In genomic region chr12:115337693-115338543, GRCh38 we compare ENCODE assay signal across 9 cellular contexts.
DNase-seq lines count a peak whose midpoint lies in the region; ATAC-seq, FAIRE-seq and TF ChIP-seq lines count a peak whose summit lies in the region.
"Had no signal": no experiment of that assay in that cellular context is flagged by ENCODE, and none has a peak within 500 bp of the region (broad histone marks: within the 10 kb centered on the region; RNA-seq: fewer than 3 reads in every experiment).

No MANE protein-coding gene starts in this region.

- H3K4me1 Mint-ChIP-seq in immature natural killer cell = no peaks in the 10 kb centered on the region

- peak overlapping the region; percentile 69 for H3K27ac ChIP-seq in SJSA1

- ATAC-seq in GM18505 (IDR thresholded peaks at IDR 0.05; ENCODE audit: unreplicated experiment) (no peak), HG02759 (IDR thresholded peaks at IDR 0.05; ENCODE audit: unreplicated experiment) (no peak)

- no peak for TF ChIP-seq POLR2A in H54 (IDR thresholded peaks at IDR 0.05; ENCODE audit: low read depth, low read length)
- no peak for TF ChIP-seq POLR2A in GM18505 (IDR thresholded peaks at IDR 0.05; ENCODE audit: borderline replicate concordance, extremely low read depth, insufficient read depth, insufficient read length)

- H3K36me3 ChIP-seq in SJSA1 = no peaks in the 10 kb centered on the region
- H3K36me3 ChIP-seq in H7 (replicated peaks; ENCODE audit: control insufficient read depth, insufficient read depth, low read length) = no peaks in the 10 kb centered on the region

- peaks cover 0 to 4% (median 0%) of the 10 kb centered on the region in 3 donors for H3K27me3 Mint-ChIP-seq in immature natural killer cell (ENCODE audit: low read depth in 3 of 3)

- peaks cover 0 to 10% (median 3%) of the 10 kb centered on the region in 6 donors for H3K9me3 Mint-ChIP-seq in immature natural killer cell

- H3K4me1 ChIP-seq in SJSA1 (replicated peaks) = peaks cover 45% of the 10 kb centered on the region

- H3K4me3 Mint-ChIP-seq in immature natural killer cell = no peak overlapping the region

- H3K9me3 ChIP-seq in SJSA1 (replicated peaks) = no peaks in the 10 kb centered on the region

- H3K27ac Mint-ChIP-seq in immature natural killer cell = no peak overlapping the region

- no peaks in the 10 kb centered on the region for H3K27me3 ChIP-seq in SJSA1 (replicated peaks)
- no peaks in the 10 kb centered on the region for H3K27me3 ChIP-seq in H7 (ENCODE audit: control insufficient read depth, insufficient read depth, low read length)

- H3K36me3 Mint-ChIP-seq in immature natural killer cell = no peaks in the 10 kb centered on the region

- DNase-seq in H54 (ENCODE audit: insufficient read length, low spot score) (peak; percentile 60), SJSA1 (ENCODE audit: low read depth in 1 of 2, low spot score in 2 of 2) (peak; percentile 83 to 85), fibroblast of villous mesenchyme (ENCODE audit: low read depth) (peak; percentile 90), skeletal muscle cell (ENCODE audit: low read depth) (peak; percentile 73), H7 (no peak), immature natural killer cell (no peak)
- DNase-seq: NCI-H524 had no signal

- no peak for TF ChIP-seq CTCF in fibroblast of villous mesenchyme (IDR thresholded peaks at IDR 0.05; ENCODE audit: insufficient read depth, low read depth, low read length)

- no peak overlapping the region for H3K4me3 ChIP-seq in SJSA1
- H3K4me3 ChIP-seq in fibroblast of villous mesenchyme (ENCODE audit: low read depth, low read length) = no peak overlapping the region
- H3K4me3 ChIP-seq in skeletal muscle cell (ENCODE audit: low read depth, low read length) = no peak overlapping the region
- no peak overlapping the region for H3K4me3 ChIP-seq in H7 (ENCODE audit: insufficient read depth, low read depth, low read length)

- peak; percentile 89 for FAIRE-seq in H54 (lab: Jason Lieb, UNC)

Comparison
In these comparisons a context has a peak if more than half of its experiments do, and no peak if none do; other contexts are left out.
1. DNase-seq: peak in H54 (single experiment), SJSA1 (2 of 2), fibroblast of villous mesenchyme (single experiment) and skeletal muscle cell (single experiment); none in H7 (single experiment) and immature natural killer cell (0 of 3).